8 cellular contexts compared by ENCODE assay signal in genomic region chr5:179623001-179623905, GRCh38. TPM values are rescaled to one million over a fixed set of nuclear protein-coding genes. Genes with fewer than 3 reads are reported as not detected.
DNase-seq lines count a peak whose midpoint lies in the region; ATAC-seq and TF ChIP-seq lines count a peak whose summit lies in the region.

HNRNPH1 (minus strand) TSS chr5:179623671; CDS start chr5:179623133, 538 bp downstream.

- in situ Hi-C loops in KBM-7 (cut with MboI; ENCODE audit: low pct_unique_long_range_greater_than_20kb, low sequenced_read_pairs) = no loop called here

- H3K27ac ChIP-seq in esophagus (ENCODE audit: low read depth in 2 of 2, low read length in 1 of 2) (peak within 1 kb of the TSS; percentile 100), muscle layer of colon (ENCODE audit: low read depth, low read length) (peak within 1 kb of the TSS; percentile 97)

- H3K36me3 ChIP-seq in esophagus (ENCODE audit: control insufficient read depth in 2 of 2, insufficient read depth in 2 of 2, low read length in 1 of 2) = peaks cover 0 to 6% of the 10 kb centered on the region in 2 donors
- H3K36me3 ChIP-seq in muscle layer of colon (ENCODE audit: insufficient read depth, low read length) = peaks cover 31% of the 10 kb centered on the region

- no peaks in the 10 kb centered on the region for H3K9me3 Mint-ChIP-seq in activated T-cell treated with anti-CD3 and anti-CD28 coated beads, Interleukin-2, amount 50 U/mL, for 24 hours

- H3K4me1 ChIP-seq in esophagus (ENCODE audit: control insufficient read depth in 2 of 2, insufficient read depth in 2 of 2, low read length in 1 of 2) = peaks cover 0 to 2% of the 10 kb centered on the region in 2 donors
- peaks cover 41% of the 10 kb centered on the region for H3K4me1 ChIP-seq in muscle layer of colon (ENCODE audit: insufficient read depth, low read length)

- H3K27ac Mint-ChIP-seq in activated T-cell treated with anti-CD3 and anti-CD28 coated beads, Interleukin-2, amount 50 U/mL, for 24 hours = peak within 1 kb of the TSS; percentile 99

- DNase-seq in DMS153 treated with DMSO at 0.1 percent for 48 hours (lab: John Stamatoyannopoulos, UW; ENCODE audit: unreplicated experiment) (peak; percentile 99), KBM-7 (peak; percentile 98)
- DNase-seq in activated T-cell treated with anti-CD3 and anti-CD28 coated beads, Interleukin-2, amount 50 U/mL, for 24 hours = peak; percentile 98
- peak; percentile 97 for DNase-seq in stimulated activated CD8-positive, alpha-beta memory T cell treated with anti-CD3 and anti-CD28 coated beads, Interleukin-7, amount 100 ng/mL, for 24 hours (ENCODE audit: low read depth)

- H3K9me3 ChIP-seq in esophagus (ENCODE audit: control insufficient read depth in 2 of 2, insufficient read depth in 1 of 2, low read depth in 1 of 2, low read length in 1 of 2) (no peaks in the 10 kb centered on the region), muscle layer of colon (ENCODE audit: low read length) (no peaks in the 10 kb centered on the region)

- H3K27me3 ChIP-seq in esophagus (ENCODE audit: control insufficient read depth in 1 of 2, insufficient read depth in 2 of 2, low read length in 2 of 2) = no peaks in the 10 kb centered on the region
- H3K27me3 ChIP-seq in muscle layer of colon (ENCODE audit: control insufficient read depth in 1 of 2, insufficient read depth in 2 of 2, low read length in 2 of 2) = no peaks in the 10 kb centered on the region

- H3K4me3 Mint-ChIP-seq in activated T-cell treated with anti-CD3 and anti-CD28 coated beads, Interleukin-2, amount 50 U/mL, for 24 hours = peak within 1 kb of the TSS; percentile 93

- H3K9ac ChIP-seq in muscle layer of colon (ENCODE audit: low read length) = peak within 1 kb of the TSS; percentile 97

- peaks cover 61% of the 10 kb centered on the region for H3K36me3 Mint-ChIP-seq in activated T-cell treated with anti-CD3 and anti-CD28 coated beads, Interleukin-2, amount 50 U/mL, for 24 hours (ENCODE audit: low read depth)

- H3K4me3 ChIP-seq in esophagus (ENCODE audit: low read depth in 1 of 2, low read length in 2 of 2) (peak within 1 kb of the TSS; percentile 90 to 99), muscle layer of colon (ENCODE audit: low read depth in 1 of 2, low read length in 2 of 2) (peak within 1 kb of the TSS; percentile 81 to 90)

- WGBS in esophagus, 2 donors = 0 to 1% methylated on average over 91 to 93 of the region's 93 CpGs

- peak; percentile 60 for ATAC-seq in GM21717 (IDR thresholded peaks at IDR 0.05; ENCODE audit: unreplicated experiment)

- H3K27me3 Mint-ChIP-seq in activated T-cell treated with anti-CD3 and anti-CD28 coated beads, Interleukin-2, amount 50 U/mL, for 24 hours = peaks cover 3% of the 10 kb centered on the region

- H3K4me1 Mint-ChIP-seq in activated T-cell treated with anti-CD3 and anti-CD28 coated beads, Interleukin-2, amount 50 U/mL, for 24 hours (ENCODE audit: low read depth) = peaks cover 40% of the 10 kb centered on the region

TF ChIP-seq in PFSK-1, 5 proteins besides CTCF, POLR2A, EP300 and RAD21:
- TF ChIP-seq POLR2AphosphoS5 (IDR thresholded peaks at IDR 0.05; ENCODE audit: low read depth, low read length) (peak; percentile 99), SIN3A (IDR thresholded peaks at IDR 0.05; ENCODE audit: borderline replicate concordance, insufficient read depth, low read length) (peak; percentile 88; the same call in 1 of the 2 replicates), FOXP2 (optimal IDR thresholded peaks at IDR 0.05; ENCODE audit: borderline replicate concordance, extremely low read depth, extremely low read length, insufficient read depth) (no peak), TAF1 (IDR thresholded peaks at IDR 0.05; ENCODE audit: borderline replicate concordance, insufficient read depth, low read length) (peak; percentile 92)
- TF ChIP-seq, protein P1, sequence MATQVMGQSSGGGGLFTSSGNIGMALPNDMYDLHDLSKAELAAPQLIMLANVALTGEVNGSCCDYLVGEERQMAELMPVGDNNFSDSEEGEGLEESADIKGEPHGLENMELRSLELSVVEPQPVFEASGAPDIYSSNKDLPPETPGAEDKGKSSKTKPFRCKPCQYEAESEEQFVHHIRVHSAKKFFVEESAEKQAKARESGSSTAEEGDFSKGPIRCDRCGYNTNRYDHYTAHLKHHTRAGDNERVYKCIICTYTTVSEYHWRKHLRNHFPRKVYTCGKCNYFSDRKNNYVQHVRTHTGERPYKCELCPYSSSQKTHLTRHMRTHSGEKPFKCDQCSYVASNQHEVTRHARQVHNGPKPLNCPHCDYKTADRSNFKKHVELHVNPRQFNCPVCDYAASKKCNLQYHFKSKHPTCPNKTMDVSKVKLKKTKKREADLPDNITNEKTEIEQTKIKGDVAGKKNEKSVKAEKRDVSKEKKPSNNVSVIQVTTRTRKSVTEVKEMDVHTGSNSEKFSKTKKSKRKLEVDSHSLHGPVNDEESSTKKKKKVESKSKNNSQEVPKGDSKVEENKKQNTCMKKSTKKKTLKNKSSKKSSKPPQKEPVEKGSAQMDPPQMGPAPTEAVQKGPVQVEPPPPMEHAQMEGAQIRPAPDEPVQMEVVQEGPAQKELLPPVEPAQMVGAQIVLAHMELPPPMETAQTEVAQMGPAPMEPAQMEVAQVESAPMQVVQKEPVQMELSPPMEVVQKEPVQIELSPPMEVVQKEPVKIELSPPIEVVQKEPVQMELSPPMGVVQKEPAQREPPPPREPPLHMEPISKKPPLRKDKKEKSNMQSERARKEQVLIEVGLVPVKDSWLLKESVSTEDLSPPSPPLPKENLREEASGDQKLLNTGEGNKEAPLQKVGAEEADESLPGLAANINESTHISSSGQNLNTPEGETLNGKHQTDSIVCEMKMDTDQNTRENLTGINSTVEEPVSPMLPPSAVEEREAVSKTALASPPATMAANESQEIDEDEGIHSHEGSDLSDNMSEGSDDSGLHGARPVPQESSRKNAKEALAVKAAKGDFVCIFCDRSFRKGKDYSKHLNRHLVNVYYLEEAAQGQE (IDR thresholded peaks at IDR 0.05; ENCODE audit: insufficient read depth in 1 of 2, low read depth in 2 of 2, low read length in 2 of 2) = peak; percentile 30 to 47; a peak in 2 of 4 replicates

RNA-seq across cellular contexts. Expression of gene HNRNPH1, which starts in this region (rescaled TPM):
- polyA plus RNA-seq in PFSK-1 (2012; ENCODE audit: insufficient read length, low read depth) = 649 TPM
- polyA plus RNA-seq in esophagus = 100 to 1,000 TPM; 156 to 247 TPM

Comparison
In these comparisons a context has a peak if more than half of its experiments do, and no peak if none do; other contexts are left out.
1. Peak in every context shown above with its lines: DNase-seq, ATAC-seq, H3K4me3 ChIP-seq and H3K27ac ChIP-seq.